ENCODE assay signal across 11 cellular contexts in genomic region chr5:134567651-134568338, GRCh38. TPM values are rescaled to one million over a fixed set of nuclear protein-coding genes. Genes with fewer than 3 reads are reported as not detected.
A peak's percentile ranks its signal among the peaks of the same experiment; 100 is the strongest.
DNase-seq lines count a peak whose midpoint lies in the region; ATAC-seq and TF ChIP-seq lines count a peak whose summit lies in the region.
"Had no signal": no experiment of that assay in that cellular context is flagged by ENCODE, and none has a peak within 500 bp of the region (broad histone marks: within the 10 kb centered on the region; RNA-seq: fewer than 3 reads in every experiment).

No MANE protein-coding gene starts in this region.

- WGBS in right cardiac atrium, result 57% methylated on average over 6 of the region's 6 CpGs
- 69 to 84% (median 77%) methylated on average over 5 to 6 of the region's 6 CpGs for WGBS in stomach, 5 donors

- DNase-seq in HT1080 (ENCODE audit: low read depth) (peak; percentile 28), right cardiac atrium (peak; percentile 54 to 74 (median 70)), stomach (no peak), cerebellar cortex (ENCODE audit: low spot score) (no peak), NCI-H146 (lab: John Stamatoyannopoulos, UW) (no peak)
- DNase-seq in stimulated activated CD4-positive, alpha-beta T cell treated with anti-CD3 and anti-CD28 coated beads, Interleukin-1b, Interleukin-23, amount 100 ng/mL, for 48 hours, result no peak
- DNase-seq: activated CD4-positive, CD25-positive, alpha-beta regulatory T cell; NCI-H1694 treated with DMSO at 0.1 percent for 48 hours had no signal

- no peak for TF ChIP-seq CTCF in stomach (IDR thresholded peaks at IDR 0.05)

- peaks cover 76 to 98% (median 91%) of the 10 kb centered on the region in 4 donors for H3K36me3 ChIP-seq in stomach

- H3K27me3 ChIP-seq in right cardiac atrium (ENCODE audit: control insufficient read depth, insufficient read depth) (no peaks in the 10 kb centered on the region), stomach (no peaks in the 10 kb centered on the region)

- H3K4me1 ChIP-seq in right cardiac atrium (ENCODE audit: control insufficient read depth, insufficient read depth, low read length), result peaks cover 24% of the 10 kb centered on the region
- peaks cover 25 to 52% (median 40%) of the 10 kb centered on the region in 4 donors for H3K4me1 ChIP-seq in stomach

- no peak overlapping the region for H3K4me3 ChIP-seq in right cardiac atrium (ENCODE audit: low read length)
- no peak overlapping the region for H3K4me3 ChIP-seq in stomach
- H3K4me3 ChIP-seq: skin epidermis had no signal

- H3K27ac Mint-ChIP-seq in activated naive CD8-positive, alpha-beta T cell, result peak overlapping the region; percentile 51

- H3K27ac ChIP-seq in right cardiac atrium (ENCODE audit: low read length) (peak overlapping the region; percentile 82), stomach (peak overlapping the region; percentile 12 to 73 (median 61))

- no peak for TF ChIP-seq EP300 in stomach (IDR thresholded peaks at IDR 0.05)

- no peak for TF ChIP-seq POLR2A in stomach (IDR thresholded peaks at IDR 0.05)

- H3K36me3 Mint-ChIP-seq in activated naive CD8-positive, alpha-beta T cell, result peaks cover 3% of the 10 kb centered on the region

- H3K9me3 ChIP-seq in right cardiac atrium (ENCODE audit: control insufficient read depth, low read length) (no peaks in the 10 kb centered on the region), stomach (no peaks in the 10 kb centered on the region)

- no peaks in the 10 kb centered on the region for H3K27me3 Mint-ChIP-seq in activated naive CD8-positive, alpha-beta T cell

- peak; percentile 57 to 88 for ATAC-seq in right cardiac atrium
- ATAC-seq in GM21786 (IDR thresholded peaks at IDR 0.05; ENCODE audit: unreplicated experiment), result no peak

- peaks cover 6% of the 10 kb centered on the region for H3K4me1 Mint-ChIP-seq in activated naive CD8-positive, alpha-beta T cell (ENCODE audit: low read depth)

- H3K4me3 Mint-ChIP-seq in activated naive CD8-positive, alpha-beta T cell, result no peak overlapping the region

- intact Hi-C loops in right cardiac atrium (cut with DNase I) (loop anchor here in 1 of 4 donors (5.0 kb wide), 1 partner anchor 35 kb away; no protein-coding TSS in a partner anchor), stomach (cut with DNase I; ENCODE audit: low total_unique reads) (no loop called here)

- H3K9me3 Mint-ChIP-seq in activated naive CD8-positive, alpha-beta T cell (ENCODE audit: low read depth), result no peaks in the 10 kb centered on the region

RNA-seq across cellular contexts. Expression of gene JADE2, which starts 42.3 kb away (rescaled TPM):
- 33.5 and 46.9 TPM in 2 replicates for total RNA-seq in HT1080 (2014; rRNA removed; shearing (Covaris generic))
- polyA plus RNA-seq in HT1080 (2015; cell fraction: cytosol; rRNA removed), result 14.7 and 16.3 TPM in 2 replicates
- 17.0 and 17.4 TPM in 2 replicates for polyA plus RNA-seq in HT1080 (2015; cell fraction: nucleus; rRNA removed)
- 10 to 100 TPM; 45.5 to 51.6 (median 48.3) TPM for total RNA-seq in right cardiac atrium
- polyA plus RNA-seq in right cardiac atrium, result 18.6 TPM
- 100 to 1,000 TPM in 1 of 5 donors, 10 to 100 TPM in 4; 16.7 to 109 (median 47.3) TPM for total RNA-seq in stomach
- polyA plus RNA-seq in stomach, result 10 to 100 TPM in 1 of 3 donors, 1 to 10 TPM in 2; 6.2 to 13.0 (median 6.6) TPM

Comparison
In these comparisons a context has a peak if more than half of its experiments do, and no peak if none do; other contexts are left out.
1. DNase-seq: peak in HT1080 (single experiment) and right cardiac atrium (3 of 3); none in stomach (single experiment), cerebellar cortex (single experiment), stimulated activated CD4-positive, alpha-beta T cell treated with anti-CD3 and anti-CD28 coated beads, Interleukin-1b, Interleukin-23, amount 100 ng/mL, for 48 hours (single experiment) and NCI-H146 (single experiment).